8 cellular contexts compared by ENCODE assay signal in genomic region chr4:81919238-81919637, GRCh38.
DNase-seq lines count a peak whose midpoint lies in the region; ATAC-seq, FAIRE-seq and TF ChIP-seq lines count a peak whose summit lies in the region.

No MANE protein-coding gene starts in this region.

- no peaks in the 10 kb centered on the region for H3K4me1 ChIP-seq in effector memory CD4-positive, alpha-beta T cell (ENCODE audit: control insufficient read depth, insufficient read depth, low read length, poor library complexity, severe bottlenecking)

- no peak overlapping the region for H3K27ac ChIP-seq in brain microvascular endothelial cell
- no peak overlapping the region for H3K27ac ChIP-seq in effector memory CD4-positive, alpha-beta T cell (ENCODE audit: insufficient read depth, low read length, poor library complexity, severe bottlenecking)

- intact Hi-C loops in sciatic nerve (cut with DNase I), result loop anchor here (5.0 kb wide), 1 partner anchor 1408 kb away; no protein-coding TSS in a partner anchor

- FAIRE-seq in D721Med (lab: Jason Lieb, UNC), result no peak
- FAIRE-seq in H54 (lab: Jason Lieb, UNC), result no peak

- DNase-seq in D721Med (ENCODE audit: insufficient read length, low spot score) (no peak), HK-2 (ENCODE audit: unreplicated experiment) (peak; percentile 13), brain microvascular endothelial cell (peak; percentile 2), sciatic nerve (ENCODE audit: low spot score) (no peak), NCI-H1436 (lab: John Stamatoyannopoulos, UW) (no peak), H54 (ENCODE audit: insufficient read length, low spot score) (no peak)
- no peak for DNase-seq in effector memory CD4-positive, alpha-beta T cell

- no peaks in the 10 kb centered on the region for H3K27me3 ChIP-seq in brain microvascular endothelial cell (replicated peaks)
- no peaks in the 10 kb centered on the region for H3K27me3 ChIP-seq in effector memory CD4-positive, alpha-beta T cell (replicated peaks; ENCODE audit: control insufficient read depth, insufficient read depth, low read length, poor library complexity, severe bottlenecking)

- H3K4me3 ChIP-seq in brain microvascular endothelial cell (ENCODE audit: low read depth, low read length), result no peak overlapping the region
- no peak overlapping the region for H3K4me3 ChIP-seq in effector memory CD4-positive, alpha-beta T cell (ENCODE audit: insufficient read depth, low read depth, low read length, poor library complexity, severe bottlenecking)

- peak; percentile 66 for ATAC-seq in GM19328 (IDR thresholded peaks at IDR 0.05; ENCODE audit: unreplicated experiment)
- peak; percentile 34 for ATAC-seq in sciatic nerve

- no peaks in the 10 kb centered on the region for H3K36me3 ChIP-seq in brain microvascular endothelial cell (replicated peaks)
- H3K36me3 ChIP-seq in effector memory CD4-positive, alpha-beta T cell (ENCODE audit: control insufficient read depth, insufficient read depth, low read length), result no peaks in the 10 kb centered on the region

- peak; percentile 22 for TF ChIP-seq CTCF in D721Med (IDR thresholded peaks at IDR 0.05; ENCODE audit: insufficient read depth, missing control alignments)
- TF ChIP-seq CTCF in brain microvascular endothelial cell (IDR thresholded peaks at IDR 0.05; ENCODE audit: low read depth, low read length, missing control alignments), result peak; percentile 35

- no peak for TF ChIP-seq POLR2A in H54 (IDR thresholded peaks at IDR 0.05; ENCODE audit: low read depth, low read length)

- in situ Hi-C loops in brain microvascular endothelial cell (cut with HindIII; ENCODE audit: low pct_ligation_motif_present, low sequenced_read_pairs), result no loop called here

- H3K9me3 ChIP-seq in effector memory CD4-positive, alpha-beta T cell (ENCODE audit: control insufficient read depth, low read length), result no peaks in the 10 kb centered on the region

Comparison
In these comparisons a context has a peak if more than half of its experiments do, and no peak if none do; other contexts are left out.
1. DNase-seq: peak in HK-2 (single experiment) and brain microvascular endothelial cell (single experiment); none in D721Med (single experiment), sciatic nerve (single experiment), NCI-H1436 (single experiment), H54 (single experiment) and effector memory CD4-positive, alpha-beta T cell (0 of 3).